Comparison of ENCODE assay signal across 24 cellular contexts in the genomic region with DNA sequence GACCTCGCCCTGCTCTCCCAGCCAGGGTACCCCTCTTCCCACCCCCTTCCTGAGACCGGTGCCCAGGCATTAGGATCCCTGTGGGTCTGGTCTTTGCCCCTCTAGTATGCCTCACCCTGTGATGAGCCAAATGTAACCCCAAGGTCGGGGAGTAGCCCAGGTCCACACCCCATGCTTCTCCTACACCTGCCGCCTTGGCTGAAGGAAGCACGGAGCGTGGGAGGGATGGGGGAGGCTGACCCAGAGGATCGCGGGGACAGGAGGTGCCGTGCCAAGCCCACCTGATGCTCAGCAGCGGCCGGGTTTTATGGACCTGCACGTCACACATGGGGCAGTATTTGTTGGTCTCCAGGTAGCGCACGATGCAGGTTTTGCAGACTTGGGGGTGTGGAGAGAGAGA.
"Had no signal": no experiment of that assay in that cellular context is flagged by ENCODE, and none has a peak within 500 bp of the region (broad histone marks: within the 10 kb centered on the region; RNA-seq: fewer than 3 reads in every experiment).

No MANE protein-coding gene starts in this region.

- H3K9me3 ChIP-seq: left lung, ovary, psoas muscle, suprapubic skin, transverse colon, upper lobe of right lung, uterus had no signal

- H3K27me3 ChIP-seq: left lung, neural progenitor cell, ovary, suprapubic skin, transverse colon, upper lobe of right lung, uterus had no signal

- H2AFZ ChIP-seq: neural progenitor cell had no signal

- H3K4me3 ChIP-seq: coronary artery, left lung, neural progenitor cell, ovary, psoas muscle, smooth muscle cell, suprapubic skin, transverse colon, upper lobe of right lung, uterus had no signal

- H3K4me2 ChIP-seq: neural progenitor cell, smooth muscle cell had no signal

- H3K36me3 ChIP-seq: neural progenitor cell, ovary, transverse colon, uterus had no signal

- ATAC-seq: effector memory CD8-positive, alpha-beta T cell; left lung; naive thymus-derived CD4-positive, alpha-beta T cell; psoas muscle; right cardiac atrium; stimulated activated naive CD8-positive, alpha-beta T cell treated with anti-CD3 and anti-CD28 coated beads, Interleukin-15, amount 100 ng/mL, for 72 hours; upper lobe of right lung had no signal

- H3K9ac ChIP-seq: neural progenitor cell had no signal

- FAIRE-seq: frontal cortex, kidney had no signal

- DNase-seq: dermis blood vessel endothelial cell; effector memory CD8-positive, alpha-beta T cell; head of caudate nucleus; kidney; left lung; mesenchymal stem cell; naive thymus-derived CD4-positive, alpha-beta T cell; psoas muscle; stimulated activated CD4-positive, alpha-beta T cell treated with anti-CD3 and anti-CD28 coated beads, Interleukin-12 subunit alpha, Interleukin-12 subunit beta, amount 100 ng/mL, for 4 hours; stimulated activated CD4-positive, alpha-beta T cell treated with anti-CD3 and anti-CD28 coated beads, Interleukin-1b, Interleukin-23, amount 100 ng/mL, for 48 hours; stimulated activated CD4-positive, alpha-beta T cell treated with anti-CD3 and anti-CD28 coated beads, Interleukin-4, amount 100 ng/mL, for 1 hour; stimulated activated CD8-positive, alpha-beta memory T cell treated with anti-CD3 and anti-CD28 coated beads, Interleukin-4, amount 100 ng/mL, for 48 hours; stimulated activated naive CD4-positive, alpha-beta T cell; stimulated activated naive CD8-positive, alpha-beta T cell treated with anti-CD3 and anti-CD28 coated beads, Interleukin-15, amount 100 ng/mL, for 72 hours; transverse colon; upper lobe of right lung; uterus had no signal

- H3K27ac ChIP-seq: coronary artery, left lung, neural progenitor cell, ovary, psoas muscle, suprapubic skin, upper lobe of right lung, uterus had no signal
